ENCODE assay signal across 1 cellular context in genomic region chr2:236538242-236538641, GRCh38.
TF ChIP-seq lines count a peak whose summit lies in the region.

No MANE protein-coding gene starts in this region.

TF ChIP-seq in SK-N-SH, 30 proteins besides CTCF, POLR2A, EP300 and RAD21 (continued from another document):
- TF ChIP-seq REST (IDR thresholded peaks at IDR 0.05; ENCODE audit: low read depth, low read length), result no peak
